Comparison of ENCODE assay signal across 8 cellular contexts in the genomic region with DNA sequence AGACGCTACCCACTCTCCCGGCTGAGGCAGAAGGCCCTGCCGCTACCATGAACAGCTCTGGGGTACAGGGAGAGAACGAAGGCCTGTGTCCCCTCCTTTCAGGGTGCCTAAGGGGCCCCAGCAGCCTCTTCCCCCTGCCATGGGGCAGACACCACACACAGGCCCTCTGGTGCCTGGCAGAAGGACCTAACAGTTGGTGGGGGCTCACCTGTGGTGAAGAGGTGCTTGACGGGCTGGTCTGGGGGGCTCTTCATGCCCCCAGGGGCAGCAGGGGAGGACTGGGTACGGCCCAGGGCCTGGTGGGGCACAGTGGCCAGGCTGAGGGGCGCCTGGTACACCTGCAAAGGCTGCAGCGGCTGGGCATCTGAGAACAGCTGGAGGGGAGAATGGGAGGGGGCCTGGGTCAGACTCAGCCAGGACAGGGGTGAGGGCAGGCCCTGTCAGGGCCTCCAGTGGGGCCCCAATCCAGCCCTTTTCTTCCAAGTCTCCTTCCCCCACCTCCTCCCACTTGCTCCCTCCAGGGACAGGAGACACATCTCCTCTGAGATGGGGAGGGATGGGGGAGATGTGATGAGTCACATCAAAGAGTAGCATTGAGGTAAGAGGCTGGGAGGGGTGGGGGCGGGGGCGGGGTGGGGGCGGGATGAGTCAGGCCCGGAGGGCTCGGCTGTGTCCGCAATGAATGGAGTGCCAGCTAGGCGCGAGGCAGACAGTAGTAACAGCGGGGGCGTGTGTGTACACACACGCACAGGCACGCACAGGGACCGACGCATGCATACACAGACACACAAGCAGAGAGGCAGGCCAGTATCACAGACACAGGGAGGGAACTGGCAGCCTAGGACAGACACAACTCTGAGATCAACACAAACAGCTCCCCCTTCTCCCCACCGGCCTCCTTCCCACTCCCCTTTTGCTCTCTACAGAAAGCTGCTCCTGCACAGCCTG. TPM values are rescaled to one million over a fixed set of nuclear protein-coding genes. Genes with fewer than 3 reads are reported as not detected.
DNase-seq lines count a peak whose midpoint lies in the region; ATAC-seq and TF ChIP-seq lines count a peak whose summit lies in the region.

No MANE protein-coding gene starts in this region.

- H3K4me3 ChIP-seq in HEK293 (ENCODE audit: low read depth, low read length): no peak overlapping the region
- H3K4me3 ChIP-seq in astrocyte of the spinal cord (ENCODE audit: low read depth, low read length): no peak overlapping the region
- H3K4me3 ChIP-seq in tibial nerve: no peak overlapping the region

- ATAC-seq in T-cell (replicated peaks in 1 of 4) (peak; percentile 17 to 75 (median 68)), GM18909 (IDR thresholded peaks at IDR 0.05; ENCODE audit: poor library complexity, unreplicated experiment) (no peak), HG02840 (IDR thresholded peaks at IDR 0.05; ENCODE audit: low FRiP score, unreplicated experiment) (no peak)

- peak overlapping the region; percentile 22 to 66 for H3K27ac Mint-ChIP-seq in T-cell

- peaks cover 10% of the 10 kb centered on the region for H3K4me1 ChIP-seq in HEK293 (ENCODE audit: control insufficient read depth, insufficient read depth, low read length)
- H3K4me1 ChIP-seq in tibial nerve: peaks cover 0 to 17% (median 11%) of the 10 kb centered on the region in 4 donors

- H3K9me3 Mint-ChIP-seq in T-cell: no peaks in the 10 kb centered on the region

- 37 to 41% methylated on average over 22 to 23 of the region's 23 CpGs for WGBS in tibial nerve, 2 donors

- POLR2A ChIA-PET in HEK293 (lab: Yijun Ruan, JAX): interaction anchor here (0.6 to 2.4 kb wide), 15 partner anchors 9 to 238 kb away, joined by 3 to 13 read pairs (median 4); partner anchors contain the start of genes G6PC3, HDAC5, LSM12 and SLC25A39
- POLR2A ChIA-PET in T-cell (lab: Charles Lee): interaction anchor here in 1 of 2 donors (0.6 kb wide), 1 partner anchor 259 kb away, joined by 4 read pairs; no protein-coding TSS in a partner anchor

- DNase-seq in T-cell: peak in 3 of 34 experiments; percentile 13 to 41 (median 38)
- peak; percentile 88 for DNase-seq in astrocyte of the spinal cord (ENCODE audit: low read depth, low spot score)
- peak; percentile 77 for DNase-seq in left kidney (ENCODE audit: low read depth, low spot score)
- DNase-seq in stimulated activated CD8-positive, alpha-beta memory T cell treated with anti-CD3 and anti-CD28 coated beads, Interleukin-4, amount 100 ng/mL, for 24 hours (ENCODE audit: low read depth): peak; percentile 41
- DNase-seq in tibial nerve (ENCODE audit: low spot score in 2 of 2): no peak

- H3K4me1 Mint-ChIP-seq in T-cell: peaks cover 0 to 13% (median 6%) of the 10 kb centered on the region in 3 donors

- H3K36me3 Mint-ChIP-seq in T-cell: peaks cover 22% of the 10 kb centered on the region

- peak overlapping the region; percentile 25; the same call in 1 of the 2 replicates for H3K27ac ChIP-seq in HEK293 (ENCODE audit: extremely low read depth, low read depth, low read length)
- H3K27ac ChIP-seq in tibial nerve: peak overlapping the region in 2 of 4 donors; percentile 75 to 87

- in situ Hi-C loops in astrocyte of the spinal cord (cut with HindIII; ENCODE audit: low sequenced_read_pairs): no loop called here

- H3K27me3 ChIP-seq in tibial nerve: no peaks in the 10 kb centered on the region

- no peak overlapping the region for H3K4me3 Mint-ChIP-seq in T-cell

- CTCF ChIA-PET in HEK293 (lab: Yijun Ruan, JAX): interaction anchor here (0.6 to 8.1 kb wide), 14 partner anchors 9 to 1174 kb away, joined by 3 to 98 read pairs (median 4); partner anchors contain the start of gene HDAC5
- CTCF ChIA-PET in T-cell (lab: Charles Lee): interaction anchor here in 1 of 2 donors (0.5 to 0.6 kb wide), 2 partner anchors 25 to 71 kb away, joined by 3 to 4 read pairs; no protein-coding TSS in a partner anchor

- H3K27me3 Mint-ChIP-seq in T-cell: no peaks in the 10 kb centered on the region

- TF ChIP-seq CTCF in HEK293 (tag by site-specific recombination; IDR thresholded peaks at IDR 0.05) (no peak), astrocyte of the spinal cord (IDR thresholded peaks at IDR 0.05; ENCODE audit: low read depth, low read length) (no peak), tibial nerve (IDR thresholded peaks at IDR 0.05) (no peak)

- no peaks in the 10 kb centered on the region for H3K9me3 ChIP-seq in HEK293 (ENCODE audit: control insufficient read depth, insufficient read depth, low read depth, low read length)
- no peaks in the 10 kb centered on the region for H3K9me3 ChIP-seq in tibial nerve

- H3K36me3 ChIP-seq in HEK293 (ENCODE audit: control insufficient read depth in 2 of 2, insufficient read depth in 1 of 2, low read length in 2 of 2) (peaks cover 8 to 56% of the 10 kb centered on the region in 2 experiments; a peak in 2 of 3 replicates), tibial nerve (peaks cover 3 to 98% (median 34%) of the 10 kb centered on the region in 3 donors)

- no peak for TF ChIP-seq EP300 in tibial nerve (IDR thresholded peaks at IDR 0.05)

- TF ChIP-seq POLR2A in tibial nerve (IDR thresholded peaks at IDR 0.05): no peak

TF ChIP-seq in HEK293, 187 proteins besides CTCF, POLR2A, EP300 and RAD21 (continues in another document):
- peak; percentile 55; the same call in 1 of the 2 replicates for TF ChIP-seq GLIS2 (tag by site-specific recombination; IDR thresholded peaks at IDR 0.05)
- no peak for TF ChIP-seq ZNF529 (tag by site-specific recombination; IDR thresholded peaks at IDR 0.05; ENCODE audit: insufficient replicate concordance)
- peak; percentile 34; the same call in 1 of the 2 replicates for TF ChIP-seq KLF16 (tag by site-specific recombination; IDR thresholded peaks at IDR 0.05)
- TF ChIP-seq ZNF335 (tag by site-specific recombination; conservative IDR thresholded peaks at IDR 0.05): peak; percentile 66
- 0 out of 2 replicates have a peak, but pooled peaks have one; percentile 28 for TF ChIP-seq ZBTB1 (tag by site-specific recombination; IDR thresholded peaks at IDR 0.05)
- TF ChIP-seq, protein P1, sequence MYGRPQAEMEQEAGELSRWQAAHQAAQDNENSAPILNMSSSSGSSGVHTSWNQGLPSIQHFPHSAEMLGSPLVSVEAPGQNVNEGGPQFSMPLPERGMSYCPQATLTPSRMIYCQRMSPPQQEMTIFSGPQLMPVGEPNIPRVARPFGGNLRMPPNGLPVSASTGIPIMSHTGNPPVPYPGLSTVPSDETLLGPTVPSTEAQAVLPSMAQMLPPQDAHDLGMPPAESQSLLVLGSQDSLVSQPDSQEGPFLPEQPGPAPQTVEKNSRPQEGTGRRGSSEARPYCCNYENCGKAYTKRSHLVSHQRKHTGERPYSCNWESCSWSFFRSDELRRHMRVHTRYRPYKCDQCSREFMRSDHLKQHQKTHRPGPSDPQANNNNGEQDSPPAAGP (tag by site-specific recombination; IDR thresholded peaks at IDR 0.05): peak; percentile 84
- peak; percentile 87 for TF ChIP-seq ZSCAN4 (tag by site-specific recombination; IDR thresholded peaks at IDR 0.05)
- TF ChIP-seq ZNF585B (tag by site-specific recombination; IDR thresholded peaks at IDR 0.05): no peak
- no peak for TF ChIP-seq HOXC10 (CRISPR knock-in tag; IDR thresholded peaks at IDR 0.05)
- TF ChIP-seq ZBTB21 (tag by site-specific recombination; IDR thresholded peaks at IDR 0.05): peak; percentile 37; the same call in 1 of the 2 replicates
- TF ChIP-seq IKZF3 (tag by site-specific recombination; IDR thresholded peaks at IDR 0.05): peak; percentile 69
- peak; percentile 48 for TF ChIP-seq SP2 (tag by site-specific recombination; IDR thresholded peaks at IDR 0.05)
- TF ChIP-seq SCRT2 (tag by site-specific recombination; IDR thresholded peaks at IDR 0.05): no peak
- TF ChIP-seq, protein P2, sequence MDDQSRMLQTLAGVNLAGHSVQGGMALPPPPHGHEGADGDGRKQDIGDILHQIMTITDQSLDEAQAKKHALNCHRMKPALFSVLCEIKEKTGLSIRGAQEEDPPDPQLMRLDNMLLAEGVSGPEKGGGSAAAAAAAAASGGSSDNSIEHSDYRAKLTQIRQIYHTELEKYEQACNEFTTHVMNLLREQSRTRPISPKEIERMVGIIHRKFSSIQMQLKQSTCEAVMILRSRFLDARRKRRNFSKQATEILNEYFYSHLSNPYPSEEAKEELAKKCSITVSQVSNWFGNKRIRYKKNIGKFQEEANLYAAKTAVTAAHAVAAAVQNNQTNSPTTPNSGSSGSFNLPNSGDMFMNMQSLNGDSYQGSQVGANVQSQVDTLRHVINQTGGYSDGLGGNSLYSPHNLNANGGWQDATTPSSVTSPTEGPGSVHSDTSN (CRISPR knock-in tag; IDR thresholded peaks at IDR 0.05): 0 out of 2 replicates have a peak, but pooled peaks have one; percentile 47
- TF ChIP-seq WT1 (tag by site-specific recombination; IDR thresholded peaks at IDR 0.05): peak; percentile 73
- TF ChIP-seq GLI2 (tag by site-specific recombination; IDR thresholded peaks at IDR 0.05; ENCODE audit: borderline replicate concordance, low read depth): no peak
- peak; percentile 91 for TF ChIP-seq KLF10 (tag by site-specific recombination; IDR thresholded peaks at IDR 0.05)
- no peak for TF ChIP-seq ZNF521 (tag by site-specific recombination; IDR thresholded peaks at IDR 0.05)
- TF ChIP-seq ZNF248 (tag by site-specific recombination; IDR thresholded peaks at IDR 0.05): no peak
- peak; percentile 67 for TF ChIP-seq ZBTB48 (tag by site-specific recombination; IDR thresholded peaks at IDR 0.05)

RNA-seq across cellular contexts. Expression of gene G6PC3, which starts 16.1 kb away (rescaled TPM):
- total RNA-seq in T-cell (10 to 100 TPM in 4 of 5 donors, 1 to 10 TPM in 1; 9.4 to 19.0 (median 16.2) TPM), tibial nerve (10 to 100 TPM; 24.9 to 68.7 (median 36.2) TPM)

RNA-seq across cellular contexts. Expression of gene LSM12, which starts 20.2 kb away (rescaled TPM):
- total RNA-seq in T-cell (10 to 100 TPM; 29.4 to 39.0 (median 37.1) TPM), tibial nerve (10 to 100 TPM; 18.2 to 37.2 (median 23.9) TPM)

RNA-seq across cellular contexts. Expression of gene HDAC5, which starts 36.8 kb away (rescaled TPM):
- total RNA-seq in T-cell: 10 to 100 TPM; 68.6 to 81.4 (median 72.8) TPM
- total RNA-seq in tibial nerve: 100 to 1,000 TPM in 3 of 4 donors, 10 to 100 TPM in 1; 99.8 to 201 (median 125) TPM

RNA-seq across cellular contexts. Expression of gene HROB, which starts 55.1 kb away (rescaled TPM):
- total RNA-seq in T-cell (1 to 10 TPM in 4 of 5 donors, under 1 TPM in 1; 0.73 to 3.4 (median 1.1) TPM), tibial nerve (1 to 10 TPM; 1.5 to 2.7 (median 2.1) TPM)

Comparison
In these comparisons a context has a peak if more than half of its experiments do, and no peak if none do; other contexts are left out.
1. ATAC-seq: peak in T-cell (4 of 4); none in GM18909 (single experiment) and HG02840 (single experiment).
2. DNase-seq: peak in astrocyte of the spinal cord (single experiment), left kidney (single experiment) and stimulated activated CD8-positive, alpha-beta memory T cell treated with anti-CD3 and anti-CD28 coated beads, Interleukin-4, amount 100 ng/mL, for 24 hours (single experiment); none in tibial nerve (0 of 2).